17 cellular contexts compared by ENCODE assay signal in the genomic region with DNA sequence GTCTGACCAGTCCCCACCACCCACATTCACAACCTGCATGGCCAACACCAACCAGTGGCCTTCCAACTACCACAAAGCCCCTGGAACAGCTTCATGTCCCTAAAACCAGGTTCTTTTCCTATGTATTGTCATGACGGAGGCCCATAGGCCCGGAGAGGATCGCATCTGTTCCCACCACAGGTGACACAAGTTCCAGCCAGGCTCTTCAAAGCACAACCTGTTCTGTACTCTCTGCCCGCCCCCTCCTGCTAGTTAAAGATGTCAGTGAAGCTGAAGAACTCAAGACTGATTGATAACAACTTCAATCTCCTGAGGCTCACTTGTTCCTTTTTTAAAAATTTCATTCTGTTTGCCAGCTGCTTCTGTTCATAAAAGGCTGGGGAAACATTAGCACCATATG.
A peak's percentile ranks its signal among the peaks of the same experiment; 100 is the strongest.
DNase-seq lines count a peak whose midpoint lies in the region; ATAC-seq, FAIRE-seq and TF ChIP-seq lines count a peak whose summit lies in the region.
"Had no signal": no experiment of that assay in that cellular context is flagged by ENCODE, and none has a peak within 500 bp of the region (broad histone marks: within the 10 kb centered on the region; RNA-seq: fewer than 3 reads in every experiment).

No MANE protein-coding gene starts in this region.

- H3K9me3 ChIP-seq in naive thymus-derived CD4-positive, alpha-beta T cell (ENCODE audit: control insufficient read depth in 2 of 3, low read length in 3 of 3), result peaks cover 0 to 6% (median 0%) of the 10 kb centered on the region in 3 experiments

- peak overlapping the region; percentile 75 for H3K27ac ChIP-seq in caudate nucleus (ENCODE audit: low read depth, low read length)
- H3K27ac ChIP-seq in naive thymus-derived CD4-positive, alpha-beta T cell (ENCODE audit: low read depth, low read length), result no peak overlapping the region
- H3K27ac ChIP-seq: 22Rv1, BLaER1 had no signal

- H3K4me1 Mint-ChIP-seq in naive thymus-derived CD4-positive, alpha-beta T cell, result no peaks in the 10 kb centered on the region
- H3K4me1 Mint-ChIP-seq: CD8-positive, alpha-beta memory T cell; GM23338 had no signal

- H3K4me1 ChIP-seq in naive thymus-derived CD4-positive, alpha-beta T cell (ENCODE audit: control insufficient read depth in 2 of 2, insufficient read depth in 2 of 2, low read length in 2 of 2), result no peaks in the 10 kb centered on the region
- H3K4me1 ChIP-seq: BLaER1, Caco-2 had no signal

- no peak for FAIRE-seq in D721Med (lab: Jason Lieb, UNC)
- FAIRE-seq: HepG2, HTR-8/SVneo had no signal

- POLR2A ChIA-PET in naive thymus-derived CD4-positive, alpha-beta T cell (lab: Charles Lee), result no interaction called here

- H3K4me3 Mint-ChIP-seq in naive thymus-derived CD4-positive, alpha-beta T cell, result no peak overlapping the region
- H3K4me3 Mint-ChIP-seq: CD8-positive, alpha-beta memory T cell; GM23338 had no signal

- no peak overlapping the region for H3K4me3 ChIP-seq in naive thymus-derived CD4-positive, alpha-beta T cell (ENCODE audit: low read length)
- H3K4me3 ChIP-seq: BLaER1, GM23338 had no signal

- ATAC-seq in naive thymus-derived CD4-positive, alpha-beta T cell, result no peak
- ATAC-seq: GM23338, HepG2 had no signal

- no peak overlapping the region for H3K27ac Mint-ChIP-seq in naive thymus-derived CD4-positive, alpha-beta T cell
- H3K27ac Mint-ChIP-seq: CD8-positive, alpha-beta memory T cell; GM23338 had no signal

- H3K9me3 Mint-ChIP-seq in naive thymus-derived CD4-positive, alpha-beta T cell, result peaks cover 0 to 30% (median 13%) of the 10 kb centered on the region in 11 donors
- H3K9me3 Mint-ChIP-seq: GM23338 had no signal

- DNase-seq in NCI-H1105 treated with DMSO at 0.1 percent for 48 hours (lab: John Stamatoyannopoulos, UW) (peak; percentile 52), NCI-H1105 (lab: John Stamatoyannopoulos, UW) (no peak), NCI-H2171 (lab: John Stamatoyannopoulos, UW) (peak; percentile 68), caudate nucleus (lab: John Stamatoyannopoulos, UW) (peak in 27 of 61 donors; percentile 0 to 71 (median 21)), pons (ENCODE audit: low spot score) (peak; percentile 24), SHP77 treated with DMSO at 0.1 percent for 48 hours (lab: John Stamatoyannopoulos, UW) (no peak), D721Med (ENCODE audit: insufficient read length, low spot score) (no peak)
- no peak for DNase-seq in naive thymus-derived CD4-positive, alpha-beta T cell
- DNase-seq: Caco-2; CD8-positive, alpha-beta memory T cell; DMS53; H7 had no signal

- CTCF ChIA-PET in naive thymus-derived CD4-positive, alpha-beta T cell (lab: Charles Lee), result no interaction called here

- peaks cover 0 to 5% (median 0%) of the 10 kb centered on the region in 5 donors for H3K27me3 Mint-ChIP-seq in naive thymus-derived CD4-positive, alpha-beta T cell
- H3K27me3 Mint-ChIP-seq: CD8-positive, alpha-beta memory T cell had no signal

- no peak for TF ChIP-seq CTCF in D721Med (IDR thresholded peaks at IDR 0.05; ENCODE audit: insufficient read depth, missing control alignments)

- H3K27me3 ChIP-seq in naive thymus-derived CD4-positive, alpha-beta T cell (ENCODE audit: control insufficient read depth in 2 of 2, insufficient read depth in 2 of 2, low read length in 2 of 2), result no peaks in the 10 kb centered on the region
- H3K27me3 ChIP-seq: BLaER1 had no signal

- intact Hi-C loops in naive thymus-derived CD4-positive, alpha-beta T cell (cut with micrococcal nuclease), result no loop called here

- peaks cover 0 to 4% (median 0%) of the 10 kb centered on the region in 5 donors for H3K36me3 Mint-ChIP-seq in naive thymus-derived CD4-positive, alpha-beta T cell

- H3K36me3 ChIP-seq in naive thymus-derived CD4-positive, alpha-beta T cell (ENCODE audit: control insufficient read depth in 2 of 3, insufficient read depth in 3 of 3, low read length in 3 of 3), result no peaks in the 10 kb centered on the region
- H3K36me3 ChIP-seq: BLaER1 had no signal

Comparison
In these comparisons a context has a peak if more than half of its experiments do, and no peak if none do; other contexts are left out.
1. DNase-seq: peak in NCI-H1105 treated with DMSO at 0.1 percent for 48 hours (single experiment), NCI-H2171 (single experiment) and pons (single experiment); none in NCI-H1105 (single experiment), SHP77 treated with DMSO at 0.1 percent for 48 hours (single experiment), D721Med (single experiment) and naive thymus-derived CD4-positive, alpha-beta T cell (0 of 9).